Comparison of ENCODE assay signal across 1 cellular context in the genomic region with DNA sequence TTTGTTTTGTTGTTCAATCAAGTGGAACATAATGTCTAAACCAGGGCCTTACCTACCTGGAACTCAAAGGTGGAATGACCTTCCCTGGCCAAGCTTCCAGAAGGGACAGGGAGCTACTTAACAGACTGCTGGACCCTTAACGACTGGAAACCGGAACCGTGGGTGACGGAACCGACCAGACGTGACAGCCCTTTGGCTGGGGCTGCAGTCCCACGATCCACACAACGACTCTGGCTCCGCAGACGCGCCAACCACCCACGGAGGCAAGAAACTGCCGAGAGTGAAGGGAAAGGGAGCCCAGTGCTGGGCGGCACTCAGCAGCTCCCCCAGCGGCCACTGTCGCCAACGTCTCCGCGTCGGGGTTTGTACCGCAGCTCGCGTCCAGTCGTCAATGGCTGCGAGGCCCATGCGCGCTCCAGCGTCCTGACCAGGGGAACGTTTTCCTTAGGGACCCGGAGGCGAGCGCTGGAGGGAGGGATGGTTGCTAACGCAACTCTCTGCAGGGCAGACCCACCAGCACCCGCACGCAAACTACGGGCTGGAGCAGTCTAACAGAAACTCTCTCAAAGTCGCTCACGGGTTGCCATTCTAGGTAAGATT.
TF ChIP-seq lines count a peak whose summit lies in the region.

No MANE protein-coding gene starts in this region.

TF ChIP-seq in HepG2, 621 proteins besides CTCF, POLR2A, EP300 and RAD21 (continued from another document and continues in another):
- TF ChIP-seq, protein P1, sequence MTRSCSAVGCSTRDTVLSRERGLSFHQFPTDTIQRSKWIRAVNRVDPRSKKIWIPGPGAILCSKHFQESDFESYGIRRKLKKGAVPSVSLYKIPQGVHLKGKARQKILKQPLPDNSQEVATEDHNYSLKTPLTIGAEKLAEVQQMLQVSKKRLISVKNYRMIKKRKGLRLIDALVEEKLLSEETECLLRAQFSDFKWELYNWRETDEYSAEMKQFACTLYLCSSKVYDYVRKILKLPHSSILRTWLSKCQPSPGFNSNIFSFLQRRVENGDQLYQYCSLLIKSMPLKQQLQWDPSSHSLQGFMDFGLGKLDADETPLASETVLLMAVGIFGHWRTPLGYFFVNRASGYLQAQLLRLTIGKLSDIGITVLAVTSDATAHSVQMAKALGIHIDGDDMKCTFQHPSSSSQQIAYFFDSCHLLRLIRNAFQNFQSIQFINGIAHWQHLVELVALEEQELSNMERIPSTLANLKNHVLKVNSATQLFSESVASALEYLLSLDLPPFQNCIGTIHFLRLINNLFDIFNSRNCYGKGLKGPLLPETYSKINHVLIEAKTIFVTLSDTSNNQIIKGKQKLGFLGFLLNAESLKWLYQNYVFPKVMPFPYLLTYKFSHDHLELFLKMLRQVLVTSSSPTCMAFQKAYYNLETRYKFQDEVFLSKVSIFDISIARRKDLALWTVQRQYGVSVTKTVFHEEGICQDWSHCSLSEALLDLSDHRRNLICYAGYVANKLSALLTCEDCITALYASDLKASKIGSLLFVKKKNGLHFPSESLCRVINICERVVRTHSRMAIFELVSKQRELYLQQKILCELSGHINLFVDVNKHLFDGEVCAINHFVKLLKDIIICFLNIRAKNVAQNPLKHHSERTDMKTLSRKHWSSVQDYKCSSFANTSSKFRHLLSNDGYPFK (CRISPR knock-in tag; IDR thresholded peaks at IDR 0.05; ENCODE audit: borderline replicate concordance): no peak
- peak; percentile 40; the same call in 1 of the 2 replicates for TF ChIP-seq BCL6 (CRISPR knock-in tag; IDR thresholded peaks at IDR 0.05)
- TF ChIP-seq SNAPC2 (CRISPR knock-in tag; IDR thresholded peaks at IDR 0.05): no peak
- TF ChIP-seq, protein P2, sequence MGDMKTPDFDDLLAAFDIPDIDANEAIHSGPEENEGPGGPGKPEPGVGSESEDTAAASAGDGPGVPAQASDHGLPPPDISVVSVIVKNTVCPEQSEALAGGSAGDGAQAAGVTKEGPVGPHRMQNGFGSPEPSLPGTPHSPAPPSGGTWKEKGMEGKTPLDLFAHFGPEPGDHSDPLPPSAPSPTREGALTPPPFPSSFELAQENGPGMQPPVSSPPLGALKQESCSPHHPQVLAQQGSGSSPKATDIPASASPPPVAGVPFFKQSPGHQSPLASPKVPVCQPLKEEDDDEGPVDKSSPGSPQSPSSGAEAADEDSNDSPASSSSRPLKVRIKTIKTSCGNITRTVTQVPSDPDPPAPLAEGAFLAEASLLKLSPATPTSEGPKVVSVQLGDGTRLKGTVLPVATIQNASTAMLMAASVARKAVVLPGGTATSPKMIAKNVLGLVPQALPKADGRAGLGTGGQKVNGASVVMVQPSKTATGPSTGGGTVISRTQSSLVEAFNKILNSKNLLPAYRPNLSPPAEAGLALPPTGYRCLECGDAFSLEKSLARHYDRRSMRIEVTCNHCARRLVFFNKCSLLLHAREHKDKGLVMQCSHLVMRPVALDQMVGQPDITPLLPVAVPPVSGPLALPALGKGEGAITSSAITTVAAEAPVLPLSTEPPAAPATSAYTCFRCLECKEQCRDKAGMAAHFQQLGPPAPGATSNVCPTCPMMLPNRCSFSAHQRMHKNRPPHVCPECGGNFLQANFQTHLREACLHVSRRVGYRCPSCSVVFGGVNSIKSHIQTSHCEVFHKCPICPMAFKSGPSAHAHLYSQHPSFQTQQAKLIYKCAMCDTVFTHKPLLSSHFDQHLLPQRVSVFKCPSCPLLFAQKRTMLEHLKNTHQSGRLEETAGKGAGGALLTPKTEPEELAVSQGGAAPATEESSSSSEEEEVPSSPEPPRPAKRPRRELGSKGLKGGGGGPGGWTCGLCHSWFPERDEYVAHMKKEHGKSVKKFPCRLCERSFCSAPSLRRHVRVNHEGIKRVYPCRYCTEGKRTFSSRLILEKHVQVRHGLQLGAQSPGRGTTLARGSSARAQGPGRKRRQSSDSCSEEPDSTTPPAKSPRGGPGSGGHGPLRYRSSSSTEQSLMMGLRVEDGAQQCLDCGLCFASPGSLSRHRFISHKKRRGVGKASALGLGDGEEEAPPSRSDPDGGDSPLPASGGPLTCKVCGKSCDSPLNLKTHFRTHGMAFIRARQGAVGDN (CRISPR knock-in tag; IDR thresholded peaks at IDR 0.05): peak; percentile 89
- TF ChIP-seq NRL (CRISPR knock-in tag; IDR thresholded peaks at IDR 0.05; ENCODE audit: borderline replicate concordance): peak; percentile 45; the same call in 1 of the 2 replicates
- TF ChIP-seq, protein P3, sequence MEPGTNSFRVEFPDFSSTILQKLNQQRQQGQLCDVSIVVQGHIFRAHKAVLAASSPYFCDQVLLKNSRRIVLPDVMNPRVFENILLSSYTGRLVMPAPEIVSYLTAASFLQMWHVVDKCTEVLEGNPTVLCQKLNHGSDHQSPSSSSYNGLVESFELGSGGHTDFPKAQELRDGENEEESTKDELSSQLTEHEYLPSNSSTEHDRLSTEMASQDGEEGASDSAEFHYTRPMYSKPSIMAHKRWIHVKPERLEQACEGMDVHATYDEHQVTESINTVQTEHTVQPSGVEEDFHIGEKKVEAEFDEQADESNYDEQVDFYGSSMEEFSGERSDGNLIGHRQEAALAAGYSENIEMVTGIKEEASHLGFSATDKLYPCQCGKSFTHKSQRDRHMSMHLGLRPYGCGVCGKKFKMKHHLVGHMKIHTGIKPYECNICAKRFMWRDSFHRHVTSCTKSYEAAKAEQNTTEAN (CRISPR knock-in tag; conservative IDR thresholded peaks at IDR 0.05): no peak
- TF ChIP-seq KLF13 (CRISPR knock-in tag; IDR thresholded peaks at IDR 0.05): no peak
- TF ChIP-seq, protein P4, sequence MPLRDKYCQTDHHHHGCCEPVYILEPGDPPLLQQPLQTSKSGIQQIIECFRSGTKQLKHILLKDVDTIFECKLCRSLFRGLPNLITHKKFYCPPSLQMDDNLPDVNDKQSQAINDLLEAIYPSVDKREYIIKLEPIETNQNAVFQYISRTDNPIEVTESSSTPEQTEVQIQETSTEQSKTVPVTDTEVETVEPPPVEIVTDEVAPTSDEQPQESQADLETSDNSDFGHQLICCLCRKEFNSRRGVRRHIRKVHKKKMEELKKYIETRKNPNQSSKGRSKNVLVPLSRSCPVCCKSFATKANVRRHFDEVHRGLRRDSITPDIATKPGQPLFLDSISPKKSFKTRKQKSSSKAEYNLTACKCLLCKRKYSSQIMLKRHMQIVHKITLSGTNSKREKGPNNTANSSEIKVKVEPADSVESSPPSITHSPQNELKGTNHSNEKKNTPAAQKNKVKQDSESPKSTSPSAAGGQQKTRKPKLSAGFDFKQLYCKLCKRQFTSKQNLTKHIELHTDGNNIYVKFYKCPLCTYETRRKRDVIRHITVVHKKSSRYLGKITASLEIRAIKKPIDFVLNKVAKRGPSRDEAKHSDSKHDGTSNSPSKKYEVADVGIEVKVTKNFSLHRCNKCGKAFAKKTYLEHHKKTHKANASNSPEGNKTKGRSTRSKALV (CRISPR knock-in tag; IDR thresholded peaks at IDR 0.05): peak; percentile 62; the same call in 1 of the 2 replicates
- TF ChIP-seq, protein P5, sequence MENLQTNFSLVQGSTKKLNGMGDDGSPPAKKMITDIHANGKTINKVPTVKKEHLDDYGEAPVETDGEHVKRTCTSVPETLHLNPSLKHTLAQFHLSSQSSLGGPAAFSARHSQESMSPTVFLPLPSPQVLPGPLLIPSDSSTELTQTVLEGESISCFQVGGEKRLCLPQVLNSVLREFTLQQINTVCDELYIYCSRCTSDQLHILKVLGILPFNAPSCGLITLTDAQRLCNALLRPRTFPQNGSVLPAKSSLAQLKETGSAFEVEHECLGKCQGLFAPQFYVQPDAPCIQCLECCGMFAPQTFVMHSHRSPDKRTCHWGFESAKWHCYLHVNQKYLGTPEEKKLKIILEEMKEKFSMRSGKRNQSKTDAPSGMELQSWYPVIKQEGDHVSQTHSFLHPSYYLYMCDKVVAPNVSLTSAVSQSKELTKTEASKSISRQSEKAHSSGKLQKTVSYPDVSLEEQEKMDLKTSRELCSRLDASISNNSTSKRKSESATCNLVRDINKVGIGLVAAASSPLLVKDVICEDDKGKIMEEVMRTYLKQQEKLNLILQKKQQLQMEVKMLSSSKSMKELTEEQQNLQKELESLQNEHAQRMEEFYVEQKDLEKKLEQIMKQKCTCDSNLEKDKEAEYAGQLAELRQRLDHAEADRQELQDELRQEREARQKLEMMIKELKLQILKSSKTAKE (CRISPR knock-in tag; IDR thresholded peaks at IDR 0.05; ENCODE audit: borderline replicate concordance): no peak
- peak; percentile 87 for TF ChIP-seq ZNF547 (CRISPR knock-in tag; IDR thresholded peaks at IDR 0.05)
- TF ChIP-seq SP4 (CRISPR knock-in tag; IDR thresholded peaks at IDR 0.05): 0 out of 2 replicates have a peak, but pooled peaks have one; percentile 14
- peak; percentile 79 for TF ChIP-seq ZNF331 (CRISPR knock-in tag; IDR thresholded peaks at IDR 0.05)
- TF ChIP-seq ZMYM2 (CRISPR knock-in tag; IDR thresholded peaks at IDR 0.05): peak; percentile 43; the same call in 1 of the 2 replicates
- peak; percentile 99 for TF ChIP-seq XRCC5 (optimal IDR thresholded peaks at IDR 0.05; ENCODE audit: low read length)
- TF ChIP-seq, protein P6, sequence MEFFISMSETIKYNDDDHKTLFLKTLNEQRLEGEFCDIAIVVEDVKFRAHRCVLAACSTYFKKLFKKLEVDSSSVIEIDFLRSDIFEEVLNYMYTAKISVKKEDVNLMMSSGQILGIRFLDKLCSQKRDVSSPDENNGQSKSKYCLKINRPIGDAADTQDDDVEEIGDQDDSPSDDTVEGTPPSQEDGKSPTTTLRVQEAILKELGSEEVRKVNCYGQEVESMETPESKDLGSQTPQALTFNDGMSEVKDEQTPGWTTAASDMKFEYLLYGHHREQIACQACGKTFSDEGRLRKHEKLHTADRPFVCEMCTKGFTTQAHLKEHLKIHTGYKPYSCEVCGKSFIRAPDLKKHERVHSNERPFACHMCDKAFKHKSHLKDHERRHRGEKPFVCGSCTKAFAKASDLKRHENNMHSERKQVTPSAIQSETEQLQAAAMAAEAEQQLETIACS (CRISPR knock-in tag; IDR thresholded peaks at IDR 0.05): peak; percentile 69
- TF ChIP-seq KDM3A (CRISPR knock-in tag; IDR thresholded peaks at IDR 0.05; ENCODE audit: low read depth): peak; percentile 78
- TF ChIP-seq CBFB (CRISPR knock-in tag; IDR thresholded peaks at IDR 0.05): peak; percentile 80; the same call in 1 of the 2 replicates
- TF ChIP-seq ZNF709 (CRISPR knock-in tag; IDR thresholded peaks at IDR 0.05): no peak
- no peak for TF ChIP-seq SETDB1 (CRISPR knock-in tag; IDR thresholded peaks at IDR 0.05; ENCODE audit: borderline replicate concordance)
- TF ChIP-seq AGO1 (IDR thresholded peaks at IDR 0.05; ENCODE audit: low read depth, low read length, poor library complexity, severe bottlenecking): peak; percentile 65
- TF ChIP-seq, protein P7, sequence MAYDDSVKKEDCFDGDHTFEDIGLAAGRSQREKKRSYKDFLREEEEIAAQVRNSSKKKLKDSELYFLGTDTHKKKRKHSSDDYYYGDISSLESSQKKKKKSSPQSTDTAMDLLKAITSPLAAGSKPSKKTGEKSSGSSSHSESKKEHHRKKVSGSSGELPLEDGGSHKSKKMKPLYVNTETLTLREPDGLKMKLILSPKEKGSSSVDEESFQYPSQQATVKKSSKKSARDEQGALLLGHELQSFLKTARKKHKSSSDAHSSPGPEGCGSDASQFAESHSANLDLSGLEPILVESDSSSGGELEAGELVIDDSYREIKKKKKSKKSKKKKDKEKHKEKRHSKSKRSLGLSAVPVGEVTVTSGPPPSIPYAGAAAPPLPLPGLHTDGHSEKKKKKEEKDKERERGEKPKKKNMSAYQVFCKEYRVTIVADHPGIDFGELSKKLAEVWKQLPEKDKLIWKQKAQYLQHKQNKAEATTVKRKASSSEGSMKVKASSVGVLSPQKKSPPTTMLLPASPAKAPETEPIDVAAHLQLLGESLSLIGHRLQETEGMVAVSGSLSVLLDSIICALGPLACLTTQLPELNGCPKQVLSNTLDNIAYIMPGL (CRISPR knock-in tag; IDR thresholded peaks at IDR 0.05; ENCODE audit: borderline replicate concordance in 1 of 2, low read depth in 1 of 2): peak; percentile 88 to 96
- TF ChIP-seq ZNF530 (CRISPR knock-in tag; IDR thresholded peaks at IDR 0.05; ENCODE audit: low read depth): no peak
- TF ChIP-seq, protein P8, sequence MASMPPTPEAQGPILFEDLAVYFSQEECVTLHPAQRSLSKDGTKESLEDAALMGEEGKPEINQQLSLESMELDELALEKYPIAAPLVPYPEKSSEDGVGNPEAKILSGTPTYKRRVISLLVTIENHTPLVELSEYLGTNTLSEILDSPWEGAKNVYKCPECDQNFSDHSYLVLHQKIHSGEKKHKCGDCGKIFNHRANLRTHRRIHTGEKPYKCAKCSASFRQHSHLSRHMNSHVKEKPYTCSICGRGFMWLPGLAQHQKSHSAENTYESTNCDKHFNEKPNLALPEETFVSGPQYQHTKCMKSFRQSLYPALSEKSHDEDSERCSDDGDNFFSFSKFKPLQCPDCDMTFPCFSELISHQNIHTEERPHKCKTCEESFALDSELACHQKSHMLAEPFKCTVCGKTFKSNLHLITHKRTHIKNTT (CRISPR knock-in tag; IDR thresholded peaks at IDR 0.05): no peak
- TF ChIP-seq HDAC2 (CRISPR knock-in tag; IDR thresholded peaks at IDR 0.05): peak; percentile 77; the same call in 1 of the 2 replicates
- TF ChIP-seq ZNF839 (CRISPR knock-in tag; IDR thresholded peaks at IDR 0.05; ENCODE audit: borderline replicate concordance): no peak
- TF ChIP-seq, protein P9, sequence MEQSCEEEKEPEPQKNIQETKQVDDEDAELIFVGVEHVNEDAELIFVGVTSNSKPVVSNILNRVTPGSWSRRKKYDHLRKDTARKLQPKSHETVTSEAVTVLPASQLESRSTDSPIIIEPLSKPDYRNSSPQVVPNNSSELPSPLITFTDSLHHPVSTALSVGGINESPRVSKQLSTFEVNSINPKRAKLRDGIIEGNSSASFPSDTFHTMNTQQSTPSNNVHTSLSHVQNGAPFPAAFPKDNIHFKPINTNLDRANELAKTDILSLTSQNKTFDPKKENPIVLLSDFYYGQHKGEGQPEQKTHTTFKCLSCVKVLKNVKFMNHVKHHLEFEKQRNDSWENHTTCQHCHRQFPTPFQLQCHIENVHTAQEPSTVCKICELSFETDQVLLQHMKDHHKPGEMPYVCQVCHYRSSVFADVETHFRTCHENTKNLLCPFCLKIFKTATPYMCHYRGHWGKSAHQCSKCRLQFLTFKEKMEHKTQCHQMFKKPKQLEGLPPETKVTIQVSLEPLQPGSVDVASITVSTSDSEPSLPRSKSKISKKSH (CRISPR knock-in tag; IDR thresholded peaks at IDR 0.05; ENCODE audit: borderline replicate concordance): peak; percentile 76; the same call in 1 of the 2 replicates
- TF ChIP-seq, protein P10, sequence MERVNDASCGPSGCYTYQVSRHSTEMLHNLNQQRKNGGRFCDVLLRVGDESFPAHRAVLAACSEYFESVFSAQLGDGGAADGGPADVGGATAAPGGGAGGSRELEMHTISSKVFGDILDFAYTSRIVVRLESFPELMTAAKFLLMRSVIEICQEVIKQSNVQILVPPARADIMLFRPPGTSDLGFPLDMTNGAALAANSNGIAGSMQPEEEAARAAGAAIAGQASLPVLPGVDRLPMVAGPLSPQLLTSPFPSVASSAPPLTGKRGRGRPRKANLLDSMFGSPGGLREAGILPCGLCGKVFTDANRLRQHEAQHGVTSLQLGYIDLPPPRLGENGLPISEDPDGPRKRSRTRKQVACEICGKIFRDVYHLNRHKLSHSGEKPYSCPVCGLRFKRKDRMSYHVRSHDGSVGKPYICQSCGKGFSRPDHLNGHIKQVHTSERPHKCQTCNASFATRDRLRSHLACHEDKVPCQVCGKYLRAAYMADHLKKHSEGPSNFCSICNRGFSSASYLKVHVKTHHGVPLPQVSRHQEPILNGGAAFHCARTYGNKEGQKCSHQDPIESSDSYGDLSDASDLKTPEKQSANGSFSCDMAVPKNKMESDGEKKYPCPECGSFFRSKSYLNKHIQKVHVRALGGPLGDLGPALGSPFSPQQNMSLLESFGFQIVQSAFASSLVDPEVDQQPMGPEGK (CRISPR knock-in tag; IDR thresholded peaks at IDR 0.05): peak; percentile 17; the same call in 1 of the 2 replicates
